ENCODE assay signal across 27 cellular contexts in the genomic region with DNA sequence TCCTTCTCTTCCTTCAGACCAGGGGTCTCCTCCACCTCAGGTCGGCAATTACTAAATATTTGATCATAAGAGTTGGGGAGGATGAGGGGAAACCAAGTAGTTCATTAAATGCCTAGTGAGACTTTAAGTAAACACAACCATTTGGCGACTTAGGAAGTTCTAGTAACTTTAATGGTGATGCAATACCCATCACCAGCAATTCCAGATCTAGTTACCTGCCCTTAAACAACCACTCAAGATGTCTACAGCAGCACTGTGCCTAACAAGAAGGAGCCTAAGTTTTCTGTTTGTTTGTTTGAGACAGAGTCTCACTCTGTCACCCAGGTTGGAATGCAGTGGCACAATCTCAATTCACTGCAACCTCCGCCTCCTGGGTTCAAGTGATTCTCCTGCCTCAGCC. TPM values are rescaled to one million over a fixed set of nuclear protein-coding genes. Genes with fewer than 3 reads are reported as not detected.
DNase-seq lines count a peak whose midpoint lies in the region; ATAC-seq, FAIRE-seq and TF ChIP-seq lines count a peak whose summit lies in the region.
"Had no signal": no experiment of that assay in that cellular context is flagged by ENCODE, and none has a peak within 500 bp of the region (broad histone marks: within the 10 kb centered on the region; RNA-seq: fewer than 3 reads in every experiment).

No MANE protein-coding gene starts in this region.

- H2AFZ ChIP-seq in HepG2 (ENCODE audit: low read length), result no peak overlapping the region

- no peaks in the 10 kb centered on the region for H3K9me3 Mint-ChIP-seq in type B pancreatic cell
- H3K9me3 Mint-ChIP-seq: CD8-positive, alpha-beta T cell; H9; IgD-negative memory B cell had no signal

- TF ChIP-seq CTCF in HepG2 (CRISPR knock-in tag; IDR thresholded peaks at IDR 0.05) (no peak), right lobe of liver (IDR thresholded peaks at IDR 0.05) (no peak), left lung (IDR thresholded peaks at IDR 0.05) (no peak), type B pancreatic cell (conservative IDR thresholded peaks at IDR 0.05) (no peak)

- H3K4me3 Mint-ChIP-seq in type B pancreatic cell, result no peak overlapping the region
- H3K4me3 Mint-ChIP-seq: B cell; CD8-positive, alpha-beta T cell; H9 had no signal

- TF ChIP-seq POLR2A in HepG2 (IDR thresholded peaks at IDR 0.05; ENCODE audit: insufficient read depth in 1 of 2, low read depth in 2 of 2, low read length in 2 of 2), result no peak
- TF ChIP-seq POLR2A in right lobe of liver (IDR thresholded peaks at IDR 0.05), result no peak

- no peak for TF ChIP-seq RAD21 in HepG2 (CRISPR knock-in tag; IDR thresholded peaks at IDR 0.05)

- DNase-seq in HepG2 (ENCODE audit: low spot score) (no peak), right lobe of liver (no peak), left lung (no peak), type B pancreatic cell (ENCODE audit: extremely low spot score, unreplicated experiment) (no peak), anterior cingulate cortex (lab: John Stamatoyannopoulos, UW) (no peak)
- DNase-seq: 8988T; CD8-positive, alpha-beta T cell; COR-L47; DMS 273 treated with DMSO at 0.1 percent for 48 hours; DMS53; DND-41; EL; GOT3; H9; KG1 had no signal

- H3K27me3 Mint-ChIP-seq in type B pancreatic cell, result no peaks in the 10 kb centered on the region
- H3K27me3 Mint-ChIP-seq: B cell, IgD-negative memory B cell had no signal

- no peaks in the 10 kb centered on the region for H4K20me1 ChIP-seq in HepG2 (ENCODE audit: insufficient read depth, low read length)
- H4K20me1 ChIP-seq: BLaER1 treated with 17β-estradiol and CSF1 and Interleukin-3, amounts not matched to agents 10 nM and 100 nM had no signal

- H3K27ac ChIP-seq in HepG2 (ENCODE audit: extremely low read length, insufficient read depth, low read length) (no peak overlapping the region), right lobe of liver (no peak overlapping the region), left lung (no peak overlapping the region)
- H3K27ac ChIP-seq: BLaER1 treated with 17β-estradiol and CSF1 and Interleukin-3, amounts not matched to agents 10 nM and 100 nM; HL-60 had no signal

- in situ Hi-C loops in HepG2 (cut with HindIII; ENCODE audit: extremely low pct_ligation_motif_present, low pct_unique_long_range_greater_than_20kb), result no loop called here

- H3K36me3 ChIP-seq in HepG2 (replicated peaks in 1 of 2; ENCODE audit: control insufficient read depth in 1 of 2, insufficient read depth in 2 of 2, low read length in 2 of 2) (no peaks in the 10 kb centered on the region), right lobe of liver (no peaks in the 10 kb centered on the region), left lung (no peaks in the 10 kb centered on the region)
- H3K36me3 ChIP-seq: BLaER1 treated with 17β-estradiol and CSF1 and Interleukin-3, amounts not matched to agents 10 nM and 100 nM had no signal

- peaks cover 12% of the 10 kb centered on the region for H3K36me3 Mint-ChIP-seq in type B pancreatic cell

- H3K4me3 ChIP-seq in HepG2 (replicated peaks in 1 of 3; ENCODE audit: insufficient read depth in 1 of 3, low read depth in 2 of 3, low read length in 3 of 3), result no peak overlapping the region
- H3K4me3 ChIP-seq in right lobe of liver, result no peak overlapping the region
- no peak overlapping the region for H3K4me3 ChIP-seq in left lung
- H3K4me3 ChIP-seq: BLaER1 treated with 17β-estradiol and CSF1 and Interleukin-3, amounts not matched to agents 10 nM and 100 nM; GM12878 had no signal

- H3K4me1 ChIP-seq in HepG2 (ENCODE audit: insufficient read depth, low read length) (peaks cover 8% of the 10 kb centered on the region), right lobe of liver (no peaks in the 10 kb centered on the region), left lung (no peaks in the 10 kb centered on the region)

- no TSS peak for BruUV-seq in HepG2 (replicated peaks; lab: Mats Ljungman, UMichigan)

- H3K4me1 Mint-ChIP-seq in type B pancreatic cell (ENCODE audit: unreplicated experiment), result peaks cover 13% of the 10 kb centered on the region
- H3K4me1 Mint-ChIP-seq: B cell, IgD-negative memory B cell had no signal

- no peak overlapping the region for H3K9ac ChIP-seq in HepG2 (ENCODE audit: insufficient read depth, low read depth, low read length)
- H3K9ac ChIP-seq: BLaER1 treated with 17β-estradiol and CSF1 and Interleukin-3, amounts not matched to agents 10 nM and 100 nM had no signal

- H3K27ac Mint-ChIP-seq in type B pancreatic cell, result peak overlapping the region; percentile 51
- H3K27ac Mint-ChIP-seq: B cell; CD8-positive, alpha-beta T cell; H9; IgD-negative memory B cell had no signal

- TF ChIP-seq EP300 in HepG2 (IDR thresholded peaks at IDR 0.05; ENCODE audit: low read depth in 2 of 2, low read length in 2 of 2) (no peak), HepG2 (CRISPR knock-in tag; IDR thresholded peaks at IDR 0.05; ENCODE audit: borderline replicate concordance) (no peak)

- H3K4me2 ChIP-seq in HepG2 (ENCODE audit: low read depth, low read length), result no peak overlapping the region
- H3K4me2 ChIP-seq: BLaER1 treated with 17β-estradiol and CSF1 and Interleukin-3, amounts not matched to agents 10 nM and 100 nM had no signal

- intact Hi-C loops in HepG2 (cut with micrococcal nuclease; ENCODE audit: unreplicated experiment) (no loop called here), right lobe of liver (cut with DNase I) (no loop called here), left lung (cut with DNase I) (loop anchor here in 1 of 2 donors (10.0 kb wide), 1 partner anchor 53 kb away; no protein-coding TSS in a partner anchor)

- FAIRE-seq in HepG2 (lab: Jason Lieb, UNC), result no peak
- FAIRE-seq: GM12878, GM19239 had no signal

- H3K79me2 ChIP-seq in HepG2 (ENCODE audit: insufficient read depth, low read length), result no peaks in the 10 kb centered on the region

- ATAC-seq in HepG2 (no peak), right lobe of liver (no peak), left lung (peak; percentile 74), GM19023 (IDR thresholded peaks at IDR 0.05; ENCODE audit: unreplicated experiment) (no peak), GM19467 (IDR thresholded peaks at IDR 0.05; ENCODE audit: unreplicated experiment) (no peak)
- ATAC-seq: CD8-positive, alpha-beta T cell; GM12878 had no signal

- WGBS in HepG2 (ENCODE audit: low lambda C conversion rate), result 65% methylated on average over 3 of the region's 3 CpGs
- 56% methylated on average over 3 of the region's 3 CpGs for WGBS in right lobe of liver (ENCODE audit: insufficient coverage, low coverage, low lambda C conversion rate, missing lambda C conversion rate)

- no peaks in the 10 kb centered on the region for H3K9me3 ChIP-seq in HepG2 (ENCODE audit: low read length)
- H3K9me3 ChIP-seq in right lobe of liver, result no peaks in the 10 kb centered on the region
- no peaks in the 10 kb centered on the region for H3K9me3 ChIP-seq in left lung
- H3K9me3 ChIP-seq: BLaER1 treated with 17β-estradiol and CSF1 and Interleukin-3, amounts not matched to agents 10 nM and 100 nM had no signal

- POLR2A ChIA-PET in HepG2 (lab: Yijun Ruan, JAX), result no interaction called here

- H3K27me3 ChIP-seq in HepG2 (ENCODE audit: control insufficient read depth in 1 of 2, insufficient read depth in 2 of 2, low read length in 2 of 2) (no peaks in the 10 kb centered on the region), right lobe of liver (no peaks in the 10 kb centered on the region), left lung (no peaks in the 10 kb centered on the region)
- H3K27me3 ChIP-seq: BLaER1 treated with 17β-estradiol and CSF1 and Interleukin-3, amounts not matched to agents 10 nM and 100 nM had no signal

- CTCF ChIA-PET in HepG2 (lab: Yijun Ruan, JAX; ENCODE audit: low intra/inter-chr PET ratio, low total read pairs), result no interaction called here

TF ChIP-seq in HepG2, 621 proteins besides CTCF, POLR2A, EP300 and RAD21:
- TF ChIP-seq CEBPB (IDR thresholded peaks at IDR 0.05; ENCODE audit: borderline replicate concordance, low read depth, low read length), result peak; percentile 65; the same call in 1 of the 2 replicates
- TF ChIP-seq PPARG (CRISPR knock-in tag; conservative IDR thresholded peaks at IDR 0.05), result no peak
- TF ChIP-seq ATF7 (IDR thresholded peaks at IDR 0.05), result peak; percentile 44; the same call in 1 of the 2 replicates
- TF ChIP-seq ATF7 (CRISPR knock-in tag; IDR thresholded peaks at IDR 0.05), result no peak

RNA-seq across cellular contexts. Expression of a gene that starts 56.6 kb away (rescaled TPM):
- total RNA-seq in HepG2 (2016; rRNA removed; fragmentation: Illumina TruSeq; extraction: Trizol) (not detected in 2 replicates), right lobe of liver (under 1 TPM in 1 of 6 experiments, not detected in 5; 0.04 TPM), left lung (1 to 10 TPM in 1 of 2 donors, under 1 TPM in 1; 0.93 to 1.3 TPM), type B pancreatic cell (ENCODE audit: low replicate concordance) (2.9 and 6.2 TPM in 2 replicates)
- total RNA-seq in HepG2 (2016; cell fraction: cytosol; rRNA removed; fragmentation: Illumina TruSeq; extraction: Trizol; ENCODE audit: low read depth), result not detected in 2 replicates
- not detected in 2 replicates for total RNA-seq in HepG2 (2016; cell fraction: insoluble cytoplasmic fraction; rRNA removed; fragmentation: Illumina TruSeq; extraction: Trizol)
- total RNA-seq in HepG2 (2016; cell fraction: membrane; rRNA removed; fragmentation: Illumina TruSeq; extraction: Trizol), result not detected in 2 replicates
- total RNA-seq in HepG2 (2016; cell fraction: nucleus; rRNA removed; fragmentation: Illumina TruSeq; extraction: Trizol), result not detected in 2 replicates
- polyA plus RNA-seq in HepG2 (2011; rRNA removed), result not detected in 2 replicates
- polyA plus RNA-seq in HepG2 (2011; cell fraction: cytosol; rRNA removed), result not detected in 2 replicates
- 0.03 TPM in 1 of 2 replicates, not detected in the other for polyA plus RNA-seq in HepG2 (2011; cell fraction: nucleus; rRNA removed)
- polyA plus RNA-seq in HepG2 (2012), result not detected in 2 replicates
- not detected in 2 replicates for polyA plus RNA-seq in HepG2 (2016; cell fraction: cytosol; fragmentation: Illumina TruSeq; extraction: Trizol; ENCODE audit: low read depth)
- polyA plus RNA-seq in HepG2 (2016; cell fraction: insoluble cytoplasmic fraction; fragmentation: Illumina TruSeq; extraction: Trizol; ENCODE audit: low read depth), result not detected in 2 replicates
- polyA plus RNA-seq in HepG2 (2016; cell fraction: membrane; fragmentation: Illumina TruSeq; extraction: Trizol; ENCODE audit: low read depth), result not detected in 2 replicates
- not detected in 2 replicates for polyA plus RNA-seq in HepG2 (2016; cell fraction: nucleus; fragmentation: Illumina TruSeq; extraction: Trizol; ENCODE audit: insufficient read depth, low read depth)
- not detected in 2 replicates for polyA minus RNA-seq in HepG2 (2011; rRNA and poly(A)+ RNA removed; ENCODE audit: low replicate concordance)
- not detected in 2 replicates for polyA minus RNA-seq in HepG2 (2011; cell fraction: cytosol; rRNA and poly(A)+ RNA removed)
- not detected in 2 replicates for polyA minus RNA-seq in HepG2 (2011; cell fraction: nucleus; rRNA and poly(A)+ RNA removed)
- total RNA-seq: A673; B cell; CD8-positive, alpha-beta T cell; G401; HT1080 had no signal
- polyA plus RNA-seq: AG04450 had no signal
